ENCODE assay signal across 1 cellular context in genomic region chr16:89599451-89599858, GRCh38.
TF ChIP-seq lines count a peak whose summit lies in the region.

No MANE protein-coding gene starts in this region.

TF ChIP-seq in HCT116, 20 proteins besides CTCF, POLR2A, EP300 and RAD21:
- TF ChIP-seq CBX3 (IDR thresholded peaks at IDR 0.05; ENCODE audit: low read depth), result no peak
- TF ChIP-seq FOSL1 (IDR thresholded peaks at IDR 0.05; ENCODE audit: low read depth), result no peak
- TF ChIP-seq POLR2AphosphoS5 (IDR thresholded peaks at IDR 0.05; ENCODE audit: low read depth, low read length), result no peak
- no peak for TF ChIP-seq EGR1 (IDR thresholded peaks at IDR 0.05; ENCODE audit: low read depth)
- no peak for TF ChIP-seq ZFX (IDR thresholded peaks at IDR 0.05)
- TF ChIP-seq YY1 (IDR thresholded peaks at IDR 0.05; ENCODE audit: extremely low read depth, insufficient replicate concordance, low read depth, low read length), result no peak
- TF ChIP-seq, protein P1, sequence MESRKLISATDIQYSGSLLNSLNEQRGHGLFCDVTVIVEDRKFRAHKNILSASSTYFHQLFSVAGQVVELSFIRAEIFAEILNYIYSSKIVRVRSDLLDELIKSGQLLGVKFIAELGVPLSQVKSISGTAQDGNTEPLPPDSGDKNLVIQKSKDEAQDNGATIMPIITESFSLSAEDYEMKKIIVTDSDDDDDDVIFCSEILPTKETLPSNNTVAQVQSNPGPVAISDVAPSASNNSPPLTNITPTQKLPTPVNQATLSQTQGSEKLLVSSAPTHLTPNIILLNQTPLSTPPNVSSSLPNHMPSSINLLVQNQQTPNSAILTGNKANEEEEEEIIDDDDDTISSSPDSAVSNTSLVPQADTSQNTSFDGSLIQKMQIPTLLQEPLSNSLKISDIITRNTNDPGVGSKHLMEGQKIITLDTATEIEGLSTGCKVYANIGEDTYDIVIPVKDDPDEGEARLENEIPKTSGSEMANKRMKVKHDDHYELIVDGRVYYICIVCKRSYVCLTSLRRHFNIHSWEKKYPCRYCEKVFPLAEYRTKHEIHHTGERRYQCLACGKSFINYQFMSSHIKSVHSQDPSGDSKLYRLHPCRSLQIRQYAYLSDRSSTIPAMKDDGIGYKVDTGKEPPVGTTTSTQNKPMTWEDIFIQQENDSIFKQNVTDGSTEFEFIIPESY (IDR thresholded peaks at IDR 0.05; ENCODE audit: extremely low read depth, insufficient replicate concordance, low read length), result no peak
- TF ChIP-seq EZH2phosphoT487 (IDR thresholded peaks at IDR 0.05; ENCODE audit: borderline replicate concordance), result no peak
- no peak for TF ChIP-seq CEBPB (IDR thresholded peaks at IDR 0.05; ENCODE audit: low read depth)
- TF ChIP-seq SRF (IDR thresholded peaks at IDR 0.05; ENCODE audit: low read depth), result no peak
- TF ChIP-seq, protein P2, sequence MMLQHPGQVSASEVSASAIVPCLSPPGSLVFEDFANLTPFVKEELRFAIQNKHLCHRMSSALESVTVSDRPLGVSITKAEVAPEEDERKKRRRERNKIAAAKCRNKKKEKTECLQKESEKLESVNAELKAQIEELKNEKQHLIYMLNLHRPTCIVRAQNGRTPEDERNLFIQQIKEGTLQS (IDR thresholded peaks at IDR 0.05), result no peak
- no peak for TF ChIP-seq ELF1 (IDR thresholded peaks at IDR 0.05; ENCODE audit: borderline replicate concordance, low read depth)
